In the genomic region with DNA sequence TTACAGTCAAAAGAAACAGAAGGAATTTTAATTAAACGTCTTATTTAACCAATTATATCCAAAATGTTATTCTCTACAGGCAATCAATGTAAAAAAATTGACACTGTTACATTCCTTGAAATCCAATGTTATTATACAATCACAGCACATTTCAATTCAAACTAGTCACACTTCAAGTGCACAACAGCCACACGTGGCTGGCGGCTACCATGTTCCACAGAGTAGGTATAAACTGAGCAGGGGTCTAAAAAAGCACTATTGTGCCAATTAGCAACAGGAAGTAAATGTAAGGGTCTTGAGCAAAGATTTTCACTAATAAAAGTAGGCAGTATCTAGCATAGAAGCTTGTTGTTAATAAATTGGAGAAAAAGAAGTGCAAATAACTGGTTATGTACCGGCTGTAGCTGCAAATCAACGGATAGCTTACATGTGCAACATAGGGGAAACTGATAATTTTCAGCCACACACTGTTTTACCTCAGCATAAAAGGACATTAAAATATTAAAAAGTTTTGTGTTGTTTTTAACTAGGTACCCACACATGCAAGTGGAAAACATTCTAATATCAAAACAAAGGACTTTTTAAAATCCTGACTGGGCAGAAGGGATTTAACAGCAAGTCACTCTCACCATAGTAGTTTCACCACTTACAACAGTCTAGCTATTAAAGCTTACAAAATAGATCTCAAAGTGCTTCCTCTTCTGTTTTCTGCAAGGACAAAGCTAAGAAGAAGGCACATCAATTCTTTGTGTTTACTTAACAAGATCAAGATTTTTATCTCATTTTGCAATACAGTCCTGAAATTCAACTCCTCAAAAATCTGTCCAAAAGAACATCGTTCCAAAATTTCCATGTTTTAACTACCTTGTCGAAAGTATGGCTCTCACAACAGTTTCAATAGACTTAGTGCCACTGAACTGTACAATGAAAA, we compare ENCODE assay signal across 8 cellular contexts. TPM values are rescaled to one million over a fixed set of nuclear protein-coding genes. Genes with fewer than 3 reads are reported as not detected.
A peak's percentile ranks its signal among the peaks of the same experiment; 100 is the strongest.
DNase-seq lines count a peak whose midpoint lies in the region; ATAC-seq, FAIRE-seq and TF ChIP-seq lines count a peak whose summit lies in the region.

No MANE protein-coding gene starts in this region.

- TF ChIP-seq POLR2A in sigmoid colon (IDR thresholded peaks at IDR 0.05): no peak

- no peaks in the 10 kb centered on the region for H3K27me3 ChIP-seq in ectodermal cell (ENCODE audit: control insufficient read depth, insufficient read depth, low read length, poor library complexity, severe bottlenecking)
- no peaks in the 10 kb centered on the region for H3K27me3 ChIP-seq in osteoblast (ENCODE audit: insufficient read depth, low read length)
- H3K27me3 ChIP-seq in sigmoid colon: no peaks in the 10 kb centered on the region

- peaks cover 67% of the 10 kb centered on the region for H4K20me1 ChIP-seq in osteoblast (ENCODE audit: insufficient read depth, low read length)

- peak overlapping the region; percentile 100; the same call in 1 of the 2 replicates for H3K9ac ChIP-seq in ES-I3 (ENCODE audit: low read depth, low read length)

- H3K36me3 ChIP-seq in ES-I3 (ENCODE audit: insufficient read depth, low read length) (no peaks in the 10 kb centered on the region; the same call in 1 of the 2 replicates), ectodermal cell (ENCODE audit: control insufficient read depth, insufficient read depth, low read length) (no peaks in the 10 kb centered on the region), osteoblast (ENCODE audit: insufficient read depth, low read length) (no peaks in the 10 kb centered on the region), sigmoid colon (no peaks in the 10 kb centered on the region)

- DNase-seq in NOMO-1 treated with dmso at 0.1 percent for 144 hours (lab: John Stamatoyannopoulos, UW; ENCODE audit: unreplicated experiment) (peak; percentile 68), osteoblast (ENCODE audit: insufficient read length, low spot score, missing footprints) (no peak), sigmoid colon (no peak), D721Med (ENCODE audit: insufficient read length, low spot score) (no peak)
- no peak for DNase-seq in stimulated activated CD4-positive, alpha-beta T cell treated with anti-CD3 and anti-CD28 coated beads, Interleukin-1b, Interleukin-23, amount 100 ng/mL, for 48 hours

- no peak for ATAC-seq in HG03460 (IDR thresholded peaks at IDR 0.05; ENCODE audit: unreplicated experiment)

- intact Hi-C loops in sigmoid colon (cut with DNase I): loop anchor here (10.0 kb wide), 1 partner anchor 300 kb away; no protein-coding TSS in a partner anchor

- no peak overlapping the region for H3K27ac ChIP-seq in ectodermal cell (ENCODE audit: insufficient read depth, low read depth, low read length, poor library complexity, severe bottlenecking)
- peak overlapping the region; percentile 100 for H3K27ac ChIP-seq in osteoblast (ENCODE audit: low read depth, low read length)
- peak overlapping the region in 2 of 4 donors; percentile 97 to 98 for H3K27ac ChIP-seq in sigmoid colon

- TF ChIP-seq CTCF in osteoblast (IDR thresholded peaks at IDR 0.05; ENCODE audit: extremely low read depth, low read depth, low read length) (no peak), sigmoid colon (IDR thresholded peaks at IDR 0.05) (no peak), D721Med (IDR thresholded peaks at IDR 0.05; ENCODE audit: insufficient read depth, missing control alignments) (no peak)

- H3K79me2 ChIP-seq in osteoblast (ENCODE audit: insufficient read depth, low read length): peaks cover 75% of the 10 kb centered on the region

- H3K9me3 ChIP-seq in ES-I3 (ENCODE audit: control insufficient read depth, insufficient read depth, low read length): no peaks in the 10 kb centered on the region
- H3K9me3 ChIP-seq in ectodermal cell (ENCODE audit: control insufficient read depth, low read length): no peaks in the 10 kb centered on the region
- H3K9me3 ChIP-seq in osteoblast (ENCODE audit: low read depth, low read length): no peaks in the 10 kb centered on the region
- no peaks in the 10 kb centered on the region for H3K9me3 ChIP-seq in sigmoid colon

- peak overlapping the region; percentile 99 for H3K4me3 ChIP-seq in ectodermal cell (ENCODE audit: insufficient read depth, low read depth, low read length)
- peak overlapping the region; percentile 97 for H3K4me3 ChIP-seq in osteoblast (ENCODE audit: insufficient read depth, low read length)
- peak overlapping the region in 1 of 4 donors; percentile 89 for H3K4me3 ChIP-seq in sigmoid colon

- FAIRE-seq in D721Med (lab: Jason Lieb, UNC): no peak

- TF ChIP-seq EP300 in sigmoid colon (IDR thresholded peaks at IDR 0.05): no peak

- peaks cover 26% of the 10 kb centered on the region for H3K4me1 ChIP-seq in ES-I3 (ENCODE audit: insufficient read depth, low read length)
- peaks cover 17% of the 10 kb centered on the region for H3K4me1 ChIP-seq in ectodermal cell (ENCODE audit: control insufficient read depth, insufficient read depth, low read length)
- peaks cover 31% of the 10 kb centered on the region for H3K4me1 ChIP-seq in osteoblast (ENCODE audit: insufficient read depth, low read length)
- peaks cover 0 to 74% (median 72%) of the 10 kb centered on the region in 4 donors for H3K4me1 ChIP-seq in sigmoid colon

- H3K4me2 ChIP-seq in osteoblast (ENCODE audit: insufficient read depth, low read length): peak overlapping the region; percentile 95

- 88 to 89% methylated on average over 7 of the region's 7 CpGs for WGBS in ectodermal cell, 2 experiments
- 32 to 56% methylated on average over 7 of the region's 7 CpGs for WGBS in sigmoid colon, 2 donors

- no peak overlapping the region for H2AFZ ChIP-seq in osteoblast (ENCODE audit: low read length)

RNA-seq across cellular contexts. Expression of a gene that starts 2.5 kb away (rescaled TPM):
- 570 TPM for polyA plus RNA-seq in ectodermal cell (2013, experiment 1 of 4)
- polyA plus RNA-seq in ectodermal cell (2013, experiment 2 of 4): 594 TPM
- 462 TPM for polyA plus RNA-seq in ectodermal cell (2013, experiment 3 of 4)
- 491 TPM for polyA plus RNA-seq in ectodermal cell (2013, experiment 4 of 4)
- total RNA-seq in osteoblast (573 and 599 TPM in 2 replicates), sigmoid colon (1,000 to 10,000 TPM; 1,738 to 2,762 (median 1,986) TPM)
- 100 to 1,000 TPM; 167 to 228 (median 186) TPM for polyA plus RNA-seq in sigmoid colon

RNA-seq across cellular contexts. Expression of a gene that starts 25.2 kb away (rescaled TPM):
- polyA plus RNA-seq in ectodermal cell (2013, experiment 1 of 4): 57.2 TPM
- polyA plus RNA-seq in ectodermal cell (2013, experiment 2 of 4): 56.3 TPM
- polyA plus RNA-seq in ectodermal cell (2013, experiment 3 of 4): 43.7 TPM
- 48.5 TPM for polyA plus RNA-seq in ectodermal cell (2013, experiment 4 of 4)
- total RNA-seq in osteoblast: 52.5 and 56.3 TPM in 2 replicates
- 10 to 100 TPM; 20.0 to 36.0 (median 26.4) TPM for total RNA-seq in sigmoid colon
- polyA plus RNA-seq in sigmoid colon: 10 to 100 TPM; 10.2 to 22.2 (median 19.3) TPM

RNA-seq across cellular contexts. Expression of a gene that starts 38.7 kb away (rescaled TPM):
- polyA plus RNA-seq in ectodermal cell (2013, experiment 1 of 4): 103 TPM
- polyA plus RNA-seq in ectodermal cell (2013, experiment 2 of 4): 113 TPM
- 83.4 TPM for polyA plus RNA-seq in ectodermal cell (2013, experiment 3 of 4)
- polyA plus RNA-seq in ectodermal cell (2013, experiment 4 of 4): 88.4 TPM
- total RNA-seq in osteoblast (62.2 and 67.0 TPM in 2 replicates), sigmoid colon (10 to 100 TPM; 13.0 to 16.1 (median 15.7) TPM)
- 10 to 100 TPM; 25.5 to 55.5 (median 44.4) TPM for polyA plus RNA-seq in sigmoid colon

RNA-seq across cellular contexts. Expression of a gene that starts 59.9 kb away (rescaled TPM):
- polyA plus RNA-seq in ectodermal cell (2013, experiment 1 of 4): not detected
- polyA plus RNA-seq in ectodermal cell (2013, experiment 2 of 4): not detected
- not detected for polyA plus RNA-seq in ectodermal cell (2013, experiment 3 of 4)
- polyA plus RNA-seq in ectodermal cell (2013, experiment 4 of 4): not detected
- total RNA-seq in osteoblast (not detected in 2 replicates), sigmoid colon (not detected)
- polyA plus RNA-seq in sigmoid colon: under 1 TPM in 1 of 3 donors, not detected in 2; 0.92 TPM
